In the genomic region with DNA sequence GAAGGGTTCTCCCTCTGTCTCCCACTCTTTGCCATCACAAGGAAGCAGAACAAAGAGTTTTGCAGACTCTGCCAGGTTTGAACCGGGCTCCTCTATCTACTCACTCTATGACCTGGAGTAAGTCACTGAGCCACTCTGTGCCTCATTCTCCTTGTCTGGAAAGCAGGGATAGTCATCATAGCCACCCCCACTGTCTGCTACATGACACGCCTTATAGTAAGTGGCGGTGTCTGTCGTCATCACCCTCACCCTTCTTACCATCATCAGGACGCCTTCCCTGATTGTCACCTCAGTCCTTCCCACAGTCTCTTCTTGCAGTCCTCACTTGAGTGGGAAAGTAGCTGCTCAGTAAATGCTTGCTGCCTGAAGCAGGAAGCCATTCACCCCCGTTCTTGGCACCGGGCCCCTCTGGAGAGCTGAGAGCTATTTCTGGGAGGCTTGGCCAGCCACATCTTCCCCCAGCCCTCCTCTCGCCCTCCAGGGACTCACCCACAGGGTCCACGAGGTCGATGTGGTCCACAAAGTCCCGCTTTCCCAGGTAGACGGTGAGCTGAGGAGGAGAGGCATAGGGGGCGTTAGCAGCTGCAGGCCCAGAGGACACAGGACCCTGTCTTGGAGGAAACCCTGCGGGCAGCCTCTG, we compare ENCODE assay signal across 1 cellular context.
TF ChIP-seq lines count a peak whose summit lies in the region.

No MANE protein-coding gene starts in this region.

TF ChIP-seq in SK-N-SH, 30 proteins besides CTCF, POLR2A, EP300 and RAD21:
- no peak for TF ChIP-seq MXI1 (IDR thresholded peaks at IDR 0.05; ENCODE audit: low read depth, low read length)
- no peak for TF ChIP-seq JUND (IDR thresholded peaks at IDR 0.05)
- TF ChIP-seq NRF1 (IDR thresholded peaks at IDR 0.05; ENCODE audit: low read depth, low read length): no peak
- no peak for TF ChIP-seq RXRA (IDR thresholded peaks at IDR 0.05; ENCODE audit: borderline replicate concordance, low read depth)
- no peak for TF ChIP-seq CHD2 (IDR thresholded peaks at IDR 0.05; ENCODE audit: low read length, partially characterized antibody)
- no peak for TF ChIP-seq FOXM1 (IDR thresholded peaks at IDR 0.05; ENCODE audit: low read depth)
- TF ChIP-seq TCF12 (IDR thresholded peaks at IDR 0.05): no peak
- TF ChIP-seq, protein P1, sequence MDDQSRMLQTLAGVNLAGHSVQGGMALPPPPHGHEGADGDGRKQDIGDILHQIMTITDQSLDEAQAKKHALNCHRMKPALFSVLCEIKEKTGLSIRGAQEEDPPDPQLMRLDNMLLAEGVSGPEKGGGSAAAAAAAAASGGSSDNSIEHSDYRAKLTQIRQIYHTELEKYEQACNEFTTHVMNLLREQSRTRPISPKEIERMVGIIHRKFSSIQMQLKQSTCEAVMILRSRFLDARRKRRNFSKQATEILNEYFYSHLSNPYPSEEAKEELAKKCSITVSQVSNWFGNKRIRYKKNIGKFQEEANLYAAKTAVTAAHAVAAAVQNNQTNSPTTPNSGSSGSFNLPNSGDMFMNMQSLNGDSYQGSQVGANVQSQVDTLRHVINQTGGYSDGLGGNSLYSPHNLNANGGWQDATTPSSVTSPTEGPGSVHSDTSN (IDR thresholded peaks at IDR 0.05): no peak
- TF ChIP-seq EZH2phosphoT487 (IDR thresholded peaks at IDR 0.05; ENCODE audit: borderline replicate concordance, low read depth): no peak
- TF ChIP-seq ELF1 (IDR thresholded peaks at IDR 0.05): no peak
- TF ChIP-seq, protein P2, sequence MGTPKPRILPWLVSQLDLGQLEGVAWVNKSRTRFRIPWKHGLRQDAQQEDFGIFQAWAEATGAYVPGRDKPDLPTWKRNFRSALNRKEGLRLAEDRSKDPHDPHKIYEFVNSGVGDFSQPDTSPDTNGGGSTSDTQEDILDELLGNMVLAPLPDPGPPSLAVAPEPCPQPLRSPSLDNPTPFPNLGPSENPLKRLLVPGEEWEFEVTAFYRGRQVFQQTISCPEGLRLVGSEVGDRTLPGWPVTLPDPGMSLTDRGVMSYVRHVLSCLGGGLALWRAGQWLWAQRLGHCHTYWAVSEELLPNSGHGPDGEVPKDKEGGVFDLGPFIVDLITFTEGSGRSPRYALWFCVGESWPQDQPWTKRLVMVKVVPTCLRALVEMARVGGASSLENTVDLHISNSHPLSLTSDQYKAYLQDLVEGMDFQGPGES (IDR thresholded peaks at IDR 0.05; ENCODE audit: low read depth, low read length): no peak
- TF ChIP-seq, protein P3, sequence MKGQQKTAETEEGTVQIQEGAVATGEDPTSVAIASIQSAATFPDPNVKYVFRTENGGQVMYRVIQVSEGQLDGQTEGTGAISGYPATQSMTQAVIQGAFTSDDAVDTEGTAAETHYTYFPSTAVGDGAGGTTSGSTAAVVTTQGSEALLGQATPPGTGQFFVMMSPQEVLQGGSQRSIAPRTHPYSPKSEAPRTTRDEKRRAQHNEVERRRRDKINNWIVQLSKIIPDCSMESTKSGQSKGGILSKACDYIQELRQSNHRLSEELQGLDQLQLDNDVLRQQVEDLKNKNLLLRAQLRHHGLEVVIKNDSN (IDR thresholded peaks at IDR 0.05; ENCODE audit: borderline replicate concordance, low read depth): no peak
- TF ChIP-seq, protein P4, sequence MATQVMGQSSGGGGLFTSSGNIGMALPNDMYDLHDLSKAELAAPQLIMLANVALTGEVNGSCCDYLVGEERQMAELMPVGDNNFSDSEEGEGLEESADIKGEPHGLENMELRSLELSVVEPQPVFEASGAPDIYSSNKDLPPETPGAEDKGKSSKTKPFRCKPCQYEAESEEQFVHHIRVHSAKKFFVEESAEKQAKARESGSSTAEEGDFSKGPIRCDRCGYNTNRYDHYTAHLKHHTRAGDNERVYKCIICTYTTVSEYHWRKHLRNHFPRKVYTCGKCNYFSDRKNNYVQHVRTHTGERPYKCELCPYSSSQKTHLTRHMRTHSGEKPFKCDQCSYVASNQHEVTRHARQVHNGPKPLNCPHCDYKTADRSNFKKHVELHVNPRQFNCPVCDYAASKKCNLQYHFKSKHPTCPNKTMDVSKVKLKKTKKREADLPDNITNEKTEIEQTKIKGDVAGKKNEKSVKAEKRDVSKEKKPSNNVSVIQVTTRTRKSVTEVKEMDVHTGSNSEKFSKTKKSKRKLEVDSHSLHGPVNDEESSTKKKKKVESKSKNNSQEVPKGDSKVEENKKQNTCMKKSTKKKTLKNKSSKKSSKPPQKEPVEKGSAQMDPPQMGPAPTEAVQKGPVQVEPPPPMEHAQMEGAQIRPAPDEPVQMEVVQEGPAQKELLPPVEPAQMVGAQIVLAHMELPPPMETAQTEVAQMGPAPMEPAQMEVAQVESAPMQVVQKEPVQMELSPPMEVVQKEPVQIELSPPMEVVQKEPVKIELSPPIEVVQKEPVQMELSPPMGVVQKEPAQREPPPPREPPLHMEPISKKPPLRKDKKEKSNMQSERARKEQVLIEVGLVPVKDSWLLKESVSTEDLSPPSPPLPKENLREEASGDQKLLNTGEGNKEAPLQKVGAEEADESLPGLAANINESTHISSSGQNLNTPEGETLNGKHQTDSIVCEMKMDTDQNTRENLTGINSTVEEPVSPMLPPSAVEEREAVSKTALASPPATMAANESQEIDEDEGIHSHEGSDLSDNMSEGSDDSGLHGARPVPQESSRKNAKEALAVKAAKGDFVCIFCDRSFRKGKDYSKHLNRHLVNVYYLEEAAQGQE (IDR thresholded peaks at IDR 0.05; ENCODE audit: low read depth, low read length): no peak
- no peak for TF ChIP-seq RFX5 (IDR thresholded peaks at IDR 0.05; ENCODE audit: low read length)
- TF ChIP-seq, protein P5, sequence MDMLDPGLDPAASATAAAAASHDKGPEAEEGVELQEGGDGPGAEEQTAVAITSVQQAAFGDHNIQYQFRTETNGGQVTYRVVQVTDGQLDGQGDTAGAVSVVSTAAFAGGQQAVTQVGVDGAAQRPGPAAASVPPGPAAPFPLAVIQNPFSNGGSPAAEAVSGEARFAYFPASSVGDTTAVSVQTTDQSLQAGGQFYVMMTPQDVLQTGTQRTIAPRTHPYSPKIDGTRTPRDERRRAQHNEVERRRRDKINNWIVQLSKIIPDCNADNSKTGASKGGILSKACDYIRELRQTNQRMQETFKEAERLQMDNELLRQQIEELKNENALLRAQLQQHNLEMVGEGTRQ (IDR thresholded peaks at IDR 0.05; ENCODE audit: borderline replicate concordance, low read depth, low read length): no peak
